In the genomic region with DNA sequence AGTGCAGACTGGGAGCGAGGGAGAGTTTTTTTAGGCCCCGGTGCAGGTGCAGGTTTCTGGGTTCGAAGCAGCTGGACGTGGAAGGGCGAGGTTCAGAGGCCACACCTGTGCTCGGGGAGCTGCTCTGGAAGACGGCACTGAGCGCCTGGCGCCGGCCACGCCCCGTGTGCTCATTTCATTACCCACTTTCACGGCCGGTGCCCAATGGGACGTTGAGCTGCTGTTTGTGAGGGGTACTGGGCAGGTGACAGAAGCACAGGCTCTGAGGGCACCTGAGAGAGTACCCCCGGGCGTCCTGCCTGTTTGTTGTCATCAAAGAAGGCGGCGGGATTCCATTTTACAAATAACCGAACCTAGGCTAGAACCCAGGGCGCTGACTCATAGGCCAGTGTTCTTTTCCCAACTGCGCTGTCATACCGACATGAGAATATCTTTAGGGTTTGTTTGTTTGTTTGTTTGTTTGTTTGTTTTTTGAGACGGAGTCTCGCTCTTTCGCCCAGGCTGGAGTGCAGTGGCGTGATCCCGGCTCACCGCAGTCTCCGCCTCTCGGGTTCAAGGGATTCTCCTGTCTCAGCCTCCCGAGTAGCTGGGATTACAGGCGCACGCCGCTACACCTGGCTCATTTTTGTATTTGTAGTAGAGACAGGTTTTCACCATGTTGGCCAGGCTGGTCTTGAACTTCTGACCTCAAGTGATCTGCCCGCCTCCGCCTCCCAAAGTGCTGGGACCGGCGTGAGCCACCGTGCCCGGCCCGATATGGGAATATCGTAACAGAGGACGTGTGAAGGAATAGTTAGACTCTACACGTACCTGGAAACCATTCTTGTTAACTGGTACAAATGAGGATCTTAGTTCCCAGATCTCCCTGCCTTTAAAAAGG, we compare ENCODE assay signal across 8 cellular contexts. TPM values are rescaled to one million over a fixed set of nuclear protein-coding genes. Genes with fewer than 3 reads are reported as not detected.
DNase-seq lines count a peak whose midpoint lies in the region; ATAC-seq and TF ChIP-seq lines count a peak whose summit lies in the region.

No MANE protein-coding gene starts in this region.

- TF ChIP-seq CTCF in mammary epithelial cell (conservative IDR thresholded peaks at IDR 0.05 in 1 of 2, IDR thresholded peaks at IDR 0.05 in 1 of 2; ENCODE audit: extremely low read depth in 1 of 2, insufficient read depth in 1 of 2, low read depth in 1 of 2, low read length in 2 of 2), result no peak
- TF ChIP-seq CTCF in liver (IDR thresholded peaks at IDR 0.05; ENCODE audit: low read depth, low read length, missing input control), result no peak

- peak overlapping the region; percentile 57 for H3K9ac ChIP-seq in mammary epithelial cell (ENCODE audit: insufficient read depth, low read length)
- H3K9ac ChIP-seq in liver (ENCODE audit: low read depth in 1 of 2, low read length in 2 of 2), result peak overlapping the region in 1 of 2 donors; percentile 9

- peak overlapping the region; percentile 97 for H2AFZ ChIP-seq in mammary epithelial cell (ENCODE audit: low read depth, low read length)

- H4K20me1 ChIP-seq in mammary epithelial cell (ENCODE audit: insufficient read depth, low read length), result no peaks in the 10 kb centered on the region

- H3K4me2 ChIP-seq in mammary epithelial cell (ENCODE audit: insufficient read depth, low read depth, low read length), result peak overlapping the region; percentile 86

- peaks cover 42% of the 10 kb centered on the region for H3K79me2 ChIP-seq in mammary epithelial cell (ENCODE audit: insufficient read depth, low read length)

- H3K4me3 ChIP-seq in mammary epithelial cell (replicated peaks in 1 of 3; ENCODE audit: insufficient read depth in 1 of 3, low read depth in 2 of 3, low read length in 3 of 3) (peak overlapping the region; percentile 66 to 84 (median 81)), liver (ENCODE audit: low read depth in 1 of 3, low read length in 3 of 3) (peak overlapping the region in 2 of 3 donors; percentile 73 to 90)

- H3K4me1 ChIP-seq in mammary epithelial cell (ENCODE audit: insufficient read depth, low read length) (peaks cover 19% of the 10 kb centered on the region), liver (ENCODE audit: control insufficient read depth in 4 of 4, insufficient read depth in 4 of 4, low read length in 3 of 4) (peaks cover 5 to 12% (median 7%) of the 10 kb centered on the region in 4 donors)

- no peak for TF ChIP-seq RAD21 in liver (IDR thresholded peaks at IDR 0.05)

- intact Hi-C loops in mammary epithelial cell (cut with micrococcal nuclease), result loop anchor here (2.0 kb wide), 2 partner anchors 59 to 69 kb away; no protein-coding TSS in a partner anchor

- H3K9me3 ChIP-seq in mammary epithelial cell (replicated peaks; ENCODE audit: insufficient read depth, low read length) (no peaks in the 10 kb centered on the region), liver (ENCODE audit: control insufficient read depth in 4 of 4, low read length in 3 of 4) (no peaks in the 10 kb centered on the region)

- ATAC-seq in GM18907 (IDR thresholded peaks at IDR 0.05; ENCODE audit: unreplicated experiment) (peak; percentile 47), HG03457 (IDR thresholded peaks at IDR 0.05; ENCODE audit: unreplicated experiment) (peak; percentile 38), SK-N-SH treated with all-trans-retinoic acid at 6 μM for 48 hours (peak; percentile 52)

- no peaks in the 10 kb centered on the region for H3K27me3 ChIP-seq in mammary epithelial cell (ENCODE audit: insufficient read depth, low read length)
- no peaks in the 10 kb centered on the region for H3K27me3 ChIP-seq in liver (ENCODE audit: control insufficient read depth in 4 of 4, insufficient read depth in 4 of 4, low read length in 3 of 4)

- H3K27ac ChIP-seq in mammary epithelial cell (ENCODE audit: insufficient read depth, low read depth, low read length) (peak overlapping the region; percentile 49), liver (ENCODE audit: low read depth in 1 of 2, low read length in 2 of 2) (no peak overlapping the region)

- peak; percentile 21 for DNase-seq in A172 (ENCODE audit: low spot score)
- peak; percentile 40 for DNase-seq in mammary epithelial cell
- DNase-seq in stimulated activated CD8-positive, alpha-beta memory T cell treated with anti-CD3 and anti-CD28 coated beads, Interleukin-4, amount 100 ng/mL, for 48 hours, result peak; percentile 69
- no peak for DNase-seq in amniotic stem cell (lab: John Stamatoyannopoulos, UW)

- WGBS in mammary epithelial cell (ENCODE audit: low coverage, missing lambda C conversion rate), result 74% methylated on average over 28 of the region's 45 CpGs
- whole genome bisulfite sequencing in liver, result 54% methylated on average over 45 of the region's 45 CpGs

- in situ Hi-C loops in mammary epithelial cell (cut with MboI; ENCODE audit: low sequenced_read_pairs in 2 of 2), result no loop called here

- CTCF ChIA-PET in mammary epithelial cell (lab: Charles Lee; ENCODE audit: low non-redundant PET), result no interaction called here

- BruUV-seq in mammary epithelial cell (replicated peaks; lab: Mats Ljungman, UMichigan), result no TSS peak

- dilution Hi-C loops in mammary epithelial cell (cut with HindIII; ENCODE audit: low sequenced_read_pairs), result no loop called here

- H3K36me3 ChIP-seq in mammary epithelial cell (ENCODE audit: insufficient read depth, low read length) (no peaks in the 10 kb centered on the region), liver (ENCODE audit: control insufficient read depth in 4 of 4, insufficient read depth in 3 of 4, low read depth in 1 of 4, low read length in 3 of 4) (no peaks in the 10 kb centered on the region)

TF ChIP-seq in SK-N-SH treated with all-trans-retinoic acid at 6 μM for 48 hours, 23 proteins besides CTCF, POLR2A, EP300 and RAD21 (continues in another document):
- TF ChIP-seq, protein P1, sequence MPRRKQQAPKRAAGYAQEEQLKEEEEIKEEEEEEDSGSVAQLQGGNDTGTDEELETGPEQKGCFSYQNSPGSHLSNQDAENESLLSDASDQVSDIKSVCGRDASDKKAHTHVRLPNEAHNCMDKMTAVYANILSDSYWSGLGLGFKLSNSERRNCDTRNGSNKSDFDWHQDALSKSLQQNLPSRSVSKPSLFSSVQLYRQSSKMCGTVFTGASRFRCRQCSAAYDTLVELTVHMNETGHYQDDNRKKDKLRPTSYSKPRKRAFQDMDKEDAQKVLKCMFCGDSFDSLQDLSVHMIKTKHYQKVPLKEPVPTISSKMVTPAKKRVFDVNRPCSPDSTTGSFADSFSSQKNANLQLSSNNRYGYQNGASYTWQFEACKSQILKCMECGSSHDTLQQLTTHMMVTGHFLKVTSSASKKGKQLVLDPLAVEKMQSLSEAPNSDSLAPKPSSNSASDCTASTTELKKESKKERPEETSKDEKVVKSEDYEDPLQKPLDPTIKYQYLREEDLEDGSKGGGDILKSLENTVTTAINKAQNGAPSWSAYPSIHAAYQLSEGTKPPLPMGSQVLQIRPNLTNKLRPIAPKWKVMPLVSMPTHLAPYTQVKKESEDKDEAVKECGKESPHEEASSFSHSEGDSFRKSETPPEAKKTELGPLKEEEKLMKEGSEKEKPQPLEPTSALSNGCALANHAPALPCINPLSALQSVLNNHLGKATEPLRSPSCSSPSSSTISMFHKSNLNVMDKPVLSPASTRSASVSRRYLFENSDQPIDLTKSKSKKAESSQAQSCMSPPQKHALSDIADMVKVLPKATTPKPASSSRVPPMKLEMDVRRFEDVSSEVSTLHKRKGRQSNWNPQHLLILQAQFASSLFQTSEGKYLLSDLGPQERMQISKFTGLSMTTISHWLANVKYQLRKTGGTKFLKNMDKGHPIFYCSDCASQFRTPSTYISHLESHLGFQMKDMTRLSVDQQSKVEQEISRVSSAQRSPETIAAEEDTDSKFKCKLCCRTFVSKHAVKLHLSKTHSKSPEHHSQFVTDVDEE (CRISPR knock-in tag; IDR thresholded peaks at IDR 0.05), result no peak
- no peak for TF ChIP-seq ZNF565 (CRISPR knock-in tag; conservative IDR thresholded peaks at IDR 0.05; ENCODE audit: low read depth)
- TF ChIP-seq CSDC2 (CRISPR knock-in tag; IDR thresholded peaks at IDR 0.05), result no peak
- TF ChIP-seq TCF4 (CRISPR knock-in tag; IDR thresholded peaks at IDR 0.05; ENCODE audit: borderline replicate concordance), result no peak
- no peak for TF ChIP-seq ZC3H10 (CRISPR knock-in tag; IDR thresholded peaks at IDR 0.05)
- TF ChIP-seq ZNF70 (CRISPR knock-in tag; IDR thresholded peaks at IDR 0.05), result no peak

TF ChIP-seq in liver, 16 proteins besides CTCF, POLR2A, EP300 and RAD21:
- TF ChIP-seq JUND (IDR thresholded peaks at IDR 0.05) (no peak), HNF4G (IDR thresholded peaks at IDR 0.05) (no peak), GABPA (IDR thresholded peaks at IDR 0.05 in 1 of 2, conservative IDR thresholded peaks at IDR 0.05 in 1 of 2) (no peak), EGR1 (IDR thresholded peaks at IDR 0.05; ENCODE audit: low read depth in 2 of 2) (no peak), YY1 (IDR thresholded peaks at IDR 0.05) (no peak)
- TF ChIP-seq, protein P2, sequence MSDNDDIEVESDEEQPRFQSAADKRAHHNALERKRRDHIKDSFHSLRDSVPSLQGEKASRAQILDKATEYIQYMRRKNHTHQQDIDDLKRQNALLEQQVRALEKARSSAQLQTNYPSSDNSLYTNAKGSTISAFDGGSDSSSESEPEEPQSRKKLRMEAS (IDR thresholded peaks at IDR 0.05), result no peak
- TF ChIP-seq, protein P3, sequence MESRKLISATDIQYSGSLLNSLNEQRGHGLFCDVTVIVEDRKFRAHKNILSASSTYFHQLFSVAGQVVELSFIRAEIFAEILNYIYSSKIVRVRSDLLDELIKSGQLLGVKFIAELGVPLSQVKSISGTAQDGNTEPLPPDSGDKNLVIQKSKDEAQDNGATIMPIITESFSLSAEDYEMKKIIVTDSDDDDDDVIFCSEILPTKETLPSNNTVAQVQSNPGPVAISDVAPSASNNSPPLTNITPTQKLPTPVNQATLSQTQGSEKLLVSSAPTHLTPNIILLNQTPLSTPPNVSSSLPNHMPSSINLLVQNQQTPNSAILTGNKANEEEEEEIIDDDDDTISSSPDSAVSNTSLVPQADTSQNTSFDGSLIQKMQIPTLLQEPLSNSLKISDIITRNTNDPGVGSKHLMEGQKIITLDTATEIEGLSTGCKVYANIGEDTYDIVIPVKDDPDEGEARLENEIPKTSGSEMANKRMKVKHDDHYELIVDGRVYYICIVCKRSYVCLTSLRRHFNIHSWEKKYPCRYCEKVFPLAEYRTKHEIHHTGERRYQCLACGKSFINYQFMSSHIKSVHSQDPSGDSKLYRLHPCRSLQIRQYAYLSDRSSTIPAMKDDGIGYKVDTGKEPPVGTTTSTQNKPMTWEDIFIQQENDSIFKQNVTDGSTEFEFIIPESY (IDR thresholded peaks at IDR 0.05), result no peak

RNA-seq across cellular contexts. Expression of a gene that starts 16.6 kb away (rescaled TPM):
- total RNA-seq in A172 (2014; rRNA removed; shearing (Covaris generic)), result 31.6 and 33.4 TPM in 2 replicates
- total RNA-seq in mammary epithelial cell (10 to 100 TPM; 24.8 to 57.2 TPM), liver (100 to 1,000 TPM in 1 of 2 donors, 1 to 10 TPM in 1; 9.6 to 103 TPM)
- polyA plus RNA-seq in mammary epithelial cell (10.9 TPM), liver (10 to 100 TPM; 12.2 to 33.1 TPM)
- polyA minus RNA-seq in mammary epithelial cell, result 35.6 TPM
